Comparison of ENCODE assay signal across 17 cellular contexts in the genomic region with DNA sequence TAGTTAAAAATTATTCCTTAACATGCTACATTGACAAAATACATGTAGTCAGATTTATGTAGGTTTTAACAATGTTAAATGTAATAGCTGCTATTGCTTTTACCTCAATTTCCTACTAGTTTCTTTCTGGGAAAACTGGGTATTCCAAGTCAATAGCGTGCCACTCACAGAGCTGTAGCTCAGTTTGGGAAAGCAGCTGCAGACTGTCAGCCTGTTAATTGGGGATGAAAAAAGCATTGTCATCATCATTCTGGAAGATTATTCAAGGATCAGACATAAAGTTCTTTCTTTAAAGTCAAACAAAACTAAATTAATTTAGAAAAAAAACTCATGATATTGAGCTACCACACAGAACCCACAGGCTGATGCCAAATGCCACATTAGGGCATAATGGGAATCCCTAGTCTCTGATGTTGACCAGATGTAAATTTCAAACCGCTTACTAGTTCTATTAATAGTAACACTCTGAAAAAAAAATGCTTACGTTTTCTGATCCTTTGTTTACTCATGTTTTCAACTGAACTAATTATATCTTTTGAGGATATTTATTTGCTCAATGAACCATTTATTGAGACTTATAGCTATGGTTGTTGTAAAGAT. TPM values are rescaled to one million over a fixed set of nuclear protein-coding genes. Genes with fewer than 3 reads are reported as not detected.
"Had no signal": no experiment of that assay in that cellular context is flagged by ENCODE, and none has a peak within 500 bp of the region (broad histone marks: within the 10 kb centered on the region; RNA-seq: fewer than 3 reads in every experiment).

No MANE protein-coding gene starts in this region.

- DNase-seq: activated CD4-positive, alpha-beta T cell treated with anti-CD3 and anti-CD28 coated beads, Interleukin-2, amount 50 U/mL, for 1 hour; amniotic stem cell; effector memory CD4-positive, alpha-beta T cell; hippocampal formation; left colon; pancreas; stimulated activated CD4-positive, alpha-beta T cell treated with anti-CD3 and anti-CD28 coated beads, Interleukin-15, amount 100 ng/mL, for 24 hours; stimulated activated CD4-positive, alpha-beta T cell treated with anti-CD3 and anti-CD28 coated beads, Interleukin-4, amount 100 ng/mL, for 24 hours; stomach had no signal

- ATAC-seq: activated naive CD4-positive, alpha-beta T cell treated with anti-CD3 and anti-CD28 coated beads, Interleukin-2, amount 50 U/mL, for 72 hours had no signal

- H3K27me3 ChIP-seq: neural progenitor cell, pancreas, stomach had no signal

- H3K4me3 Mint-ChIP-seq: brain; central memory CD8-positive, alpha-beta T cell; neural progenitor cell; T-helper 2 cell treated with Interferon-gamma antibody and Interleukin-4, amounts not matched to agents 5 μg/mL and 100 μg/mL, for 36 hours had no signal

- H3K4me3 ChIP-seq: neural progenitor cell, pancreas, stomach had no signal

- H3K27ac Mint-ChIP-seq: activated naive CD4-positive, alpha-beta T cell treated with anti-CD3 and anti-CD28 coated beads, Interleukin-2, amount 50 U/mL, for 72 hours; brain; neural progenitor cell; T-helper 2 cell treated with Interferon-gamma antibody and Interleukin-4, amounts not matched to agents 5 μg/mL and 100 μg/mL, for 36 hours had no signal

- H3K27ac ChIP-seq: epithelial cell of prostate, neural progenitor cell, pancreas had no signal

- H3K4me1 ChIP-seq: neural progenitor cell, pancreas had no signal

- H3K4me1 Mint-ChIP-seq: brain; central memory CD8-positive, alpha-beta T cell; neural progenitor cell had no signal

- H3K9me3 ChIP-seq: pancreas, thoracic aorta had no signal

- H3K36me3 Mint-ChIP-seq: brain, neural progenitor cell had no signal

- H3K36me3 ChIP-seq: pancreas, stomach, thoracic aorta had no signal

- H3K27me3 Mint-ChIP-seq: brain; central memory CD8-positive, alpha-beta T cell had no signal

RNA-seq across cellular contexts. Expression of gene AGMO, which starts 19.6 kb away (rescaled TPM):
- total RNA-seq: activated naive CD4-positive, alpha-beta T cell treated with anti-CD3 and anti-CD28 coated beads, Interleukin-2, amount 50 U/mL, for 72 hours; glomerular endothelial cell had no signal
